Comparison of ENCODE assay signal across 21 cellular contexts in genomic region chr6:837380-837779, GRCh38.
DNase-seq lines count a peak whose midpoint lies in the region; ATAC-seq and TF ChIP-seq lines count a peak whose summit lies in the region.
"Had no signal": no experiment of that assay in that cellular context is flagged by ENCODE, and none has a peak within 500 bp of the region (broad histone marks: within the 10 kb centered on the region; RNA-seq: fewer than 3 reads in every experiment).

No MANE protein-coding gene starts in this region.

- peaks cover 12% of the 10 kb centered on the region for H3F3A ChIP-seq in smooth muscle cell (ENCODE audit: low read depth)

- peaks cover 24% of the 10 kb centered on the region for H3K4me1 ChIP-seq in smooth muscle cell (ENCODE audit: low read depth)
- H3K4me1 ChIP-seq: Peyer's patch had no signal

- peaks cover 3% of the 10 kb centered on the region for H4K20me1 ChIP-seq in smooth muscle cell (ENCODE audit: low read depth)
- H4K20me1 ChIP-seq: BLaER1 had no signal

- ATAC-seq in WTC11: no peak
- ATAC-seq in GM19324 (IDR thresholded peaks at IDR 0.05; ENCODE audit: low FRiP score, unreplicated experiment): no peak
- ATAC-seq: GM12878, K562, Right ventricle myocardium inferior had no signal

- no peaks in the 10 kb centered on the region for H3K79me2 ChIP-seq in smooth muscle cell (ENCODE audit: low read depth)

- no peak overlapping the region for H3K9ac ChIP-seq in smooth muscle cell (ENCODE audit: low read depth)
- H3K9ac ChIP-seq: BLaER1 had no signal

- peak overlapping the region; percentile 31 for H3K4me2 ChIP-seq in smooth muscle cell

- no peak overlapping the region for H3K4me3 Mint-ChIP-seq in WTC11
- H3K4me3 Mint-ChIP-seq: CD4-positive, alpha-beta T cell had no signal

- H3K9me3 ChIP-seq in smooth muscle cell (replicated peaks; ENCODE audit: low read depth): no peaks in the 10 kb centered on the region
- H3K9me3 ChIP-seq: Peyer's patch had no signal

- peak overlapping the region; percentile 74 for H3K27ac ChIP-seq in smooth muscle cell (ENCODE audit: low read depth)
- H3K27ac ChIP-seq: BLaER1, Peyer's patch had no signal

- H2AFZ ChIP-seq in smooth muscle cell (ENCODE audit: low read depth): no peak overlapping the region

- CTCF ChIA-PET in WTC11 (lab: Charles Lee): no interaction called here

- H3K27me3 ChIP-seq in smooth muscle cell (ENCODE audit: low read depth): no peaks in the 10 kb centered on the region
- H3K27me3 ChIP-seq: BLaER1, Peyer's patch had no signal

- peaks cover 34% of the 10 kb centered on the region for H3K9me3 Mint-ChIP-seq in WTC11
- H3K9me3 Mint-ChIP-seq: CD4-positive, alpha-beta T cell had no signal

- POLR2A ChIA-PET in WTC11 (lab: Charles Lee): interaction anchor here (0.6 kb wide), 1 partner anchor 13 kb away, joined by 6 read pairs; no protein-coding TSS in a partner anchor

- peaks cover 9% of the 10 kb centered on the region for H3K4me1 Mint-ChIP-seq in WTC11

- H3K36me3 ChIP-seq in smooth muscle cell (ENCODE audit: low read depth): no peaks in the 10 kb centered on the region
- H3K36me3 ChIP-seq: BLaER1, Peyer's patch had no signal

- no peak overlapping the region for H3K27ac Mint-ChIP-seq in WTC11
- H3K27ac Mint-ChIP-seq: CD4-positive, alpha-beta T cell had no signal

- H3K36me3 Mint-ChIP-seq in WTC11: peaks cover 19% of the 10 kb centered on the region

- 35% methylated on average over 4 of the region's 4 CpGs for WGBS in smooth muscle cell (ENCODE audit: low lambda C conversion rate)

- H3K4me3 ChIP-seq in fibroblast of villous mesenchyme (ENCODE audit: low read depth, low read length) (no peak overlapping the region), smooth muscle cell (no peak overlapping the region)
- H3K4me3 ChIP-seq: BLaER1, GM12878, K562, Peyer's patch had no signal

- no peaks in the 10 kb centered on the region for H3K27me3 Mint-ChIP-seq in WTC11 (ENCODE audit: low read depth)

- TF ChIP-seq CTCF in WTC11 (IDR thresholded peaks at IDR 0.05) (no peak), fibroblast of villous mesenchyme (IDR thresholded peaks at IDR 0.05; ENCODE audit: insufficient read depth, low read depth, low read length) (no peak), smooth muscle cell (IDR thresholded peaks at IDR 0.05; ENCODE audit: borderline replicate concordance, insufficient read depth, poor library complexity, severe bottlenecking) (no peak)

- DNase-seq in LoVo (ENCODE audit: low spot score) (peak; percentile 26), WTC11 (ENCODE audit: low spot score) (no peak), fibroblast of villous mesenchyme (ENCODE audit: low read depth) (peak; percentile 40), smooth muscle cell (lab: John Stamatoyannopoulos, UW; ENCODE audit: unreplicated experiment) (no peak), GM19238 (ENCODE audit: insufficient read length, low spot score) (no peak), NCI-H2227 treated with DMSO at 0.1 percent for 48 hours (lab: John Stamatoyannopoulos, UW) (no peak)
- DNase-seq: CD4-positive, alpha-beta T cell; DND-41; H7; NCI-H1092 treated with DMSO at 0.1 percent for 48 hours; NCI-H1436 treated with DMSO at 0.1 percent for 48 hours; NCI-H1930; NCI-H226; NCI-H524; NCI-H774; Peyer's patch had no signal

TF ChIP-seq in WTC11, 78 proteins besides CTCF, POLR2A, EP300 and RAD21:
- no peak for TF ChIP-seq ATF1 (CRISPR knock-in tag; IDR thresholded peaks at IDR 0.05)
- no peak for TF ChIP-seq ZNF138 (CRISPR knock-in tag; conservative IDR thresholded peaks at IDR 0.05)
- peak; percentile 99 for TF ChIP-seq GABPB1 (CRISPR knock-in tag; IDR thresholded peaks at IDR 0.05)
- no peak for TF ChIP-seq MXD4 (CRISPR knock-in tag; IDR thresholded peaks at IDR 0.05; ENCODE audit: borderline replicate concordance)

Comparison
In these comparisons a context has a peak if more than half of its experiments do, and no peak if none do; other contexts are left out.
1. DNase-seq: peak in LoVo (single experiment) and fibroblast of villous mesenchyme (single experiment); none in WTC11 (single experiment), smooth muscle cell (single experiment), GM19238 (single experiment) and NCI-H2227 treated with DMSO at 0.1 percent for 48 hours (single experiment).